2 cellular contexts compared by ENCODE assay signal in the genomic region with DNA sequence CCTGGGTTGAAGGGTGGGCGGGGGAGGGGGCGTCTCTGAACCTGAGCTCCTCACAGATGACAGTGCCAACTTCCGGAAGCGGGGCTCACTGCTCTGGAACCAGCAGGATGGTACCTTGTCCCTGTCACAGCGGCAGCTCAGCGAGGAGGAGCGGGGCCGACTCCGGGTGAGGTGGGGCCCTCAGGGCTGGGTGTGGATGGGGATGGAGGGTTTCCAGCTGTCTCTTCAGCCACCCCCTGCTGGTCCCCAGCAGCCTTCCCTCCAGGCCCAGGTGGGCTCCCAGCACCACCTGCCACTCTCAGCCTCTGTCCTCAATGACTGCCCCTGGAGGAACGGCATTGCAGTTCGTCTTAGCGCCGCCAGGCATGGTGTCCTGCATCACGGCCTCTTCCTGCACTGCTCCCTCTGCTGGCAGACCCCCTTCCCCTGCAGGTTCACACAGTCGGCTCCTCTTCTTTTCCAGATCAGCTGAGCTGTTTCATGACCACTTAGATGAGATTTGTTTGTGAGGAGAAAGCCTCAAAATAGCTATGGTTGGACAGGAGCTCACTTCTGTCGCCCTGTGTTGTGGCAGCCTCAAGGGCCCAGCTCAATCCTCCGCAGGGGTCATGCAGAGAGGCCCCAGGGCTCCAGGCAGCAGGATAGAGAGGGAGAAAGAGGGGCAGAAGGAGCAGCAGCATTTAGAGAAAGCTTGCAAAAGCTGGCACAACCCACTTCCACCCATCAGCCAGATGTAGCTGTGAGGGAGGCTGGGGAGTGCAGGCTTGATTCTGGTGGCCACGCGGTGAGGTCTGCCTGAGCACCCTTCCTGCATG.
TF ChIP-seq lines count a peak whose summit lies in the region.

No MANE protein-coding gene starts in this region.

TF ChIP-seq in SK-N-SH, 30 proteins besides CTCF, POLR2A, EP300 and RAD21 (continued from another document):
- TF ChIP-seq, protein P1, sequence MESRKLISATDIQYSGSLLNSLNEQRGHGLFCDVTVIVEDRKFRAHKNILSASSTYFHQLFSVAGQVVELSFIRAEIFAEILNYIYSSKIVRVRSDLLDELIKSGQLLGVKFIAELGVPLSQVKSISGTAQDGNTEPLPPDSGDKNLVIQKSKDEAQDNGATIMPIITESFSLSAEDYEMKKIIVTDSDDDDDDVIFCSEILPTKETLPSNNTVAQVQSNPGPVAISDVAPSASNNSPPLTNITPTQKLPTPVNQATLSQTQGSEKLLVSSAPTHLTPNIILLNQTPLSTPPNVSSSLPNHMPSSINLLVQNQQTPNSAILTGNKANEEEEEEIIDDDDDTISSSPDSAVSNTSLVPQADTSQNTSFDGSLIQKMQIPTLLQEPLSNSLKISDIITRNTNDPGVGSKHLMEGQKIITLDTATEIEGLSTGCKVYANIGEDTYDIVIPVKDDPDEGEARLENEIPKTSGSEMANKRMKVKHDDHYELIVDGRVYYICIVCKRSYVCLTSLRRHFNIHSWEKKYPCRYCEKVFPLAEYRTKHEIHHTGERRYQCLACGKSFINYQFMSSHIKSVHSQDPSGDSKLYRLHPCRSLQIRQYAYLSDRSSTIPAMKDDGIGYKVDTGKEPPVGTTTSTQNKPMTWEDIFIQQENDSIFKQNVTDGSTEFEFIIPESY (IDR thresholded peaks at IDR 0.05; ENCODE audit: borderline replicate concordance, low read depth), result no peak
- TF ChIP-seq FOXM1 (IDR thresholded peaks at IDR 0.05; ENCODE audit: low read depth) (no peak), SMC3 (IDR thresholded peaks at IDR 0.05; ENCODE audit: low read depth, low read length) (no peak), CHD2 (IDR thresholded peaks at IDR 0.05; ENCODE audit: low read length, partially characterized antibody) (no peak), YY1 (IDR thresholded peaks at IDR 0.05; ENCODE audit: low read depth) (no peak), TCF12 (IDR thresholded peaks at IDR 0.05) (no peak), MEF2A (IDR thresholded peaks at IDR 0.05; ENCODE audit: borderline replicate concordance, low read depth) (no peak), JUND (IDR thresholded peaks at IDR 0.05) (no peak), GATA2 (CRISPR knock-in tag; IDR thresholded peaks at IDR 0.05) (no peak), TAF1 (IDR thresholded peaks at IDR 0.05; ENCODE audit: borderline replicate concordance, low read depth, low read length) (no peak), NFIC (IDR thresholded peaks at IDR 0.05; ENCODE audit: borderline replicate concordance) (no peak), SIN3A (IDR thresholded peaks at IDR 0.05; ENCODE audit: borderline replicate concordance, low read depth, low read length) (no peak), RXRA (IDR thresholded peaks at IDR 0.05; ENCODE audit: borderline replicate concordance, low read depth) (no peak), GABPA (IDR thresholded peaks at IDR 0.05; ENCODE audit: low read depth) (no peak)
- TF ChIP-seq, protein P2, sequence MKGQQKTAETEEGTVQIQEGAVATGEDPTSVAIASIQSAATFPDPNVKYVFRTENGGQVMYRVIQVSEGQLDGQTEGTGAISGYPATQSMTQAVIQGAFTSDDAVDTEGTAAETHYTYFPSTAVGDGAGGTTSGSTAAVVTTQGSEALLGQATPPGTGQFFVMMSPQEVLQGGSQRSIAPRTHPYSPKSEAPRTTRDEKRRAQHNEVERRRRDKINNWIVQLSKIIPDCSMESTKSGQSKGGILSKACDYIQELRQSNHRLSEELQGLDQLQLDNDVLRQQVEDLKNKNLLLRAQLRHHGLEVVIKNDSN (IDR thresholded peaks at IDR 0.05; ENCODE audit: borderline replicate concordance, low read depth), result no peak
- TF ChIP-seq, protein P3, sequence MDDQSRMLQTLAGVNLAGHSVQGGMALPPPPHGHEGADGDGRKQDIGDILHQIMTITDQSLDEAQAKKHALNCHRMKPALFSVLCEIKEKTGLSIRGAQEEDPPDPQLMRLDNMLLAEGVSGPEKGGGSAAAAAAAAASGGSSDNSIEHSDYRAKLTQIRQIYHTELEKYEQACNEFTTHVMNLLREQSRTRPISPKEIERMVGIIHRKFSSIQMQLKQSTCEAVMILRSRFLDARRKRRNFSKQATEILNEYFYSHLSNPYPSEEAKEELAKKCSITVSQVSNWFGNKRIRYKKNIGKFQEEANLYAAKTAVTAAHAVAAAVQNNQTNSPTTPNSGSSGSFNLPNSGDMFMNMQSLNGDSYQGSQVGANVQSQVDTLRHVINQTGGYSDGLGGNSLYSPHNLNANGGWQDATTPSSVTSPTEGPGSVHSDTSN (IDR thresholded peaks at IDR 0.05), result no peak
- TF ChIP-seq, protein P4, sequence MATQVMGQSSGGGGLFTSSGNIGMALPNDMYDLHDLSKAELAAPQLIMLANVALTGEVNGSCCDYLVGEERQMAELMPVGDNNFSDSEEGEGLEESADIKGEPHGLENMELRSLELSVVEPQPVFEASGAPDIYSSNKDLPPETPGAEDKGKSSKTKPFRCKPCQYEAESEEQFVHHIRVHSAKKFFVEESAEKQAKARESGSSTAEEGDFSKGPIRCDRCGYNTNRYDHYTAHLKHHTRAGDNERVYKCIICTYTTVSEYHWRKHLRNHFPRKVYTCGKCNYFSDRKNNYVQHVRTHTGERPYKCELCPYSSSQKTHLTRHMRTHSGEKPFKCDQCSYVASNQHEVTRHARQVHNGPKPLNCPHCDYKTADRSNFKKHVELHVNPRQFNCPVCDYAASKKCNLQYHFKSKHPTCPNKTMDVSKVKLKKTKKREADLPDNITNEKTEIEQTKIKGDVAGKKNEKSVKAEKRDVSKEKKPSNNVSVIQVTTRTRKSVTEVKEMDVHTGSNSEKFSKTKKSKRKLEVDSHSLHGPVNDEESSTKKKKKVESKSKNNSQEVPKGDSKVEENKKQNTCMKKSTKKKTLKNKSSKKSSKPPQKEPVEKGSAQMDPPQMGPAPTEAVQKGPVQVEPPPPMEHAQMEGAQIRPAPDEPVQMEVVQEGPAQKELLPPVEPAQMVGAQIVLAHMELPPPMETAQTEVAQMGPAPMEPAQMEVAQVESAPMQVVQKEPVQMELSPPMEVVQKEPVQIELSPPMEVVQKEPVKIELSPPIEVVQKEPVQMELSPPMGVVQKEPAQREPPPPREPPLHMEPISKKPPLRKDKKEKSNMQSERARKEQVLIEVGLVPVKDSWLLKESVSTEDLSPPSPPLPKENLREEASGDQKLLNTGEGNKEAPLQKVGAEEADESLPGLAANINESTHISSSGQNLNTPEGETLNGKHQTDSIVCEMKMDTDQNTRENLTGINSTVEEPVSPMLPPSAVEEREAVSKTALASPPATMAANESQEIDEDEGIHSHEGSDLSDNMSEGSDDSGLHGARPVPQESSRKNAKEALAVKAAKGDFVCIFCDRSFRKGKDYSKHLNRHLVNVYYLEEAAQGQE (IDR thresholded peaks at IDR 0.05; ENCODE audit: low read depth, low read length), result no peak

TF ChIP-seq in SK-N-SH treated with all-trans-retinoic acid at 6 μM for 48 hours, 23 proteins besides CTCF, POLR2A, EP300 and RAD21 (continued from another document):
- no peak for TF ChIP-seq RARB (CRISPR knock-in tag; IDR thresholded peaks at IDR 0.05)
- TF ChIP-seq ZC3H10 (CRISPR knock-in tag; IDR thresholded peaks at IDR 0.05), result no peak
- TF ChIP-seq ZNF8 (CRISPR knock-in tag; IDR thresholded peaks at IDR 0.05), result no peak
- TF ChIP-seq, protein P5, sequence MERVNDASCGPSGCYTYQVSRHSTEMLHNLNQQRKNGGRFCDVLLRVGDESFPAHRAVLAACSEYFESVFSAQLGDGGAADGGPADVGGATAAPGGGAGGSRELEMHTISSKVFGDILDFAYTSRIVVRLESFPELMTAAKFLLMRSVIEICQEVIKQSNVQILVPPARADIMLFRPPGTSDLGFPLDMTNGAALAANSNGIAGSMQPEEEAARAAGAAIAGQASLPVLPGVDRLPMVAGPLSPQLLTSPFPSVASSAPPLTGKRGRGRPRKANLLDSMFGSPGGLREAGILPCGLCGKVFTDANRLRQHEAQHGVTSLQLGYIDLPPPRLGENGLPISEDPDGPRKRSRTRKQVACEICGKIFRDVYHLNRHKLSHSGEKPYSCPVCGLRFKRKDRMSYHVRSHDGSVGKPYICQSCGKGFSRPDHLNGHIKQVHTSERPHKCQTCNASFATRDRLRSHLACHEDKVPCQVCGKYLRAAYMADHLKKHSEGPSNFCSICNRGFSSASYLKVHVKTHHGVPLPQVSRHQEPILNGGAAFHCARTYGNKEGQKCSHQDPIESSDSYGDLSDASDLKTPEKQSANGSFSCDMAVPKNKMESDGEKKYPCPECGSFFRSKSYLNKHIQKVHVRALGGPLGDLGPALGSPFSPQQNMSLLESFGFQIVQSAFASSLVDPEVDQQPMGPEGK (CRISPR knock-in tag; IDR thresholded peaks at IDR 0.05; ENCODE audit: borderline replicate concordance), result no peak
- no peak for TF ChIP-seq GLIS3 (CRISPR knock-in tag; IDR thresholded peaks at IDR 0.05)
- no peak for TF ChIP-seq ESRRG (CRISPR knock-in tag; IDR thresholded peaks at IDR 0.05)
- no peak for TF ChIP-seq TOX (CRISPR knock-in tag; IDR thresholded peaks at IDR 0.05; ENCODE audit: borderline replicate concordance)
